1 cellular context compared by ENCODE assay signal in the genomic region with DNA sequence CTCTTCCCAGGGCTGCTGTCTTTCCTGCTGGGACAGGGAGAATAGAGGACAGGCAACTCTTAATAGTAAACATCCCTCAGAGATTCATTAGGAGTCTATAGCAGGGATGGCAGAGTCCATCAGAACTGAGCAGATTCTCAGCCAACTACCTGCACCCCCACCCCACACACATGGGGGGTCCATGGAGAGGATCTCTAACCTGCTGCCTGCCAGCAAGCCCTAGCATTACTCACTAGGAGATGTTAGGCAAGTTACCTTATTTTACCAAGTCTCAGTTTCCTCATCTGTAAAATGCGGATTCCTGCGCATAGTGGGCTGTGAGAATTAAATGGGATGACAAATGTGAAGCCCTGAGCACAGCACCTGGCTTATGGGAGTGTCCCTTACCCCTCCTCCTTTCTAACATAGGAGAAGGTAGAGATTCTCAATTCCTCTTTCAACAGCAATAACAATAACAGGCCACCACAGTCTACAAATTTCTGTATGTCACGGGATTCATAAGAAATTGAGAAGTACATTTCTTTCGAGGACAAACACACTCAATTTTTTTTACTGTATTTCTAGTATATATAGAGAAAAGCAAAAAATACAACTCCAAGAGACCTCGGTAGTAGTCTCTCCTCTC.
TF ChIP-seq lines count a peak whose summit lies in the region.

No MANE protein-coding gene starts in this region.

TF ChIP-seq in GM12878, 131 proteins besides CTCF, POLR2A, EP300 and RAD21 (continued from another document):
- TF ChIP-seq BACH1 (IDR thresholded peaks at IDR 0.05; ENCODE audit: borderline replicate concordance) (peak; percentile 27; the same call in 1 of the 2 replicates), IKZF2 (IDR thresholded peaks at IDR 0.05) (peak; percentile 32 to 59; a peak in 1 of 4 replicates), NFIC (IDR thresholded peaks at IDR 0.05; ENCODE audit: low read depth, low read length) (no peak), CBX5 (IDR thresholded peaks at IDR 0.05; ENCODE audit: low read depth) (no peak), MTA2 (IDR thresholded peaks at IDR 0.05; ENCODE audit: low read depth) (peak; percentile 24; the same call in 1 of the 2 replicates), SPI1 (IDR thresholded peaks at IDR 0.05; ENCODE audit: borderline replicate concordance, insufficient read depth, low read depth, low read length) (peak; percentile 85), RUNX3 (IDR thresholded peaks at IDR 0.05; ENCODE audit: low read length) (peak; percentile 19; the same call in 1 of the 2 replicates)
